Comparison of ENCODE assay signal across 8 cellular contexts in genomic region chr14:49861923-49862673, GRCh38. TPM values are rescaled to one million over a fixed set of nuclear protein-coding genes. Genes with fewer than 3 reads are reported as not detected.
DNase-seq lines count a peak whose midpoint lies in the region; ATAC-seq and TF ChIP-seq lines count a peak whose summit lies in the region.

No MANE protein-coding gene starts in this region.

- H3K9me3 ChIP-seq in ES-I3 (ENCODE audit: control insufficient read depth, insufficient read depth, low read length) (no peaks in the 10 kb centered on the region), right atrium auricular region (no peaks in the 10 kb centered on the region), psoas muscle (no peaks in the 10 kb centered on the region)

- H3K27ac ChIP-seq in angular gyrus (ENCODE audit: low read depth, low read length) (peak overlapping the region; percentile 98), right atrium auricular region (peak overlapping the region; percentile 96 to 100), psoas muscle (peak overlapping the region; percentile 99), urinary bladder (ENCODE audit: low read depth) (peak overlapping the region; percentile 98)

- H3K27me3 ChIP-seq in right atrium auricular region (no peaks in the 10 kb centered on the region), psoas muscle (ENCODE audit: insufficient read depth in 3 of 3, low read length in 2 of 3) (no peaks in the 10 kb centered on the region)

- peak; percentile 82 for DNase-seq in NCI-H146 (lab: John Stamatoyannopoulos, UW)
- DNase-seq in T-cell, result peak; percentile 70 to 91 (median 82)
- DNase-seq in right atrium auricular region (ENCODE audit: low spot score), result peak; percentile 94
- peak; percentile 79 to 86 for DNase-seq in psoas muscle

- ATAC-seq in HG02623 (IDR thresholded peaks at IDR 0.05; ENCODE audit: unreplicated experiment), result peak; percentile 17
- peak; percentile 28 to 47 (median 33) for ATAC-seq in T-cell (replicated peaks in 1 of 4)
- peak; percentile 70 to 78 (median 74) for ATAC-seq in psoas muscle

- peak overlapping the region; percentile 64 to 67 for H3K4me3 ChIP-seq in right atrium auricular region
- peak overlapping the region; percentile 90 for H3K4me3 ChIP-seq in psoas muscle
- H3K4me3 ChIP-seq in urinary bladder (ENCODE audit: low read depth, low read length), result peak overlapping the region; percentile 54

- CTCF ChIA-PET in T-cell (lab: Charles Lee), result interaction anchor here (0.6 to 4.9 kb wide), 40 partner anchors 10 to 451 kb away, joined by 3 to 144 read pairs (median 6); partner anchors contain the start of genes NEMF (in 2 of the 2), ARF6 (in 1 of the 2), DMAC2L (in 1 of the 2) and DNAAF2 (in 1 of the 2)

- no peaks in the 10 kb centered on the region for H3K36me3 ChIP-seq in ES-I3 (ENCODE audit: insufficient read depth, low read length)
- H3K36me3 ChIP-seq in right atrium auricular region, result no peaks in the 10 kb centered on the region
- H3K36me3 ChIP-seq in psoas muscle (ENCODE audit: insufficient read depth in 1 of 2, low read depth in 1 of 2), result no peaks in the 10 kb centered on the region
- H3K36me3 ChIP-seq in urinary bladder (ENCODE audit: insufficient read depth), result no peaks in the 10 kb centered on the region

- H3K36me3 Mint-ChIP-seq in T-cell, result no peaks in the 10 kb centered on the region

- no peak overlapping the region for H3K27ac Mint-ChIP-seq in T-cell

- peak; percentile 100 for TF ChIP-seq CTCF in right atrium auricular region (IDR thresholded peaks at IDR 0.05)
- TF ChIP-seq CTCF in psoas muscle (IDR thresholded peaks at IDR 0.05), result peak; percentile 100

- H3K9me3 Mint-ChIP-seq in T-cell, result no peaks in the 10 kb centered on the region

- H3K4me3 Mint-ChIP-seq in T-cell, result no peak overlapping the region

- H3K4me1 ChIP-seq in ES-I3 (ENCODE audit: insufficient read depth, low read length) (no peaks in the 10 kb centered on the region), right atrium auricular region (peaks cover 0 to 27% of the 10 kb centered on the region in 2 donors), psoas muscle (peaks cover 15% of the 10 kb centered on the region), urinary bladder (ENCODE audit: insufficient read depth) (no peaks in the 10 kb centered on the region)

- intact Hi-C loops in psoas muscle (cut with DNase I), result loop anchor here (5.0 to 10.0 kb wide), 3 partner anchors 143 to 670 kb away; partner anchors contain the start of gene MAP4K5 (in 1 of the 2)

- peak overlapping the region; percentile 76 for H3K9ac ChIP-seq in ES-I3 (ENCODE audit: low read depth, low read length)

- peaks cover 0 to 25% (median 14%) of the 10 kb centered on the region in 3 donors for H3K4me1 Mint-ChIP-seq in T-cell

- POLR2A ChIA-PET in T-cell (lab: Charles Lee), result interaction anchor here (0.6 to 3.3 kb wide), 24 partner anchors 9 to 376 kb away, joined by 3 to 33 read pairs (median 4); partner anchors contain the start of genes MGAT2 (in 2 of the 2), NEMF (in 2 of the 2), RPL36AL (in 2 of the 2) and VCPKMT (in 2 of the 2)

- WGBS in psoas muscle, 3 donors, result 0% methylated on average over 29 to 31 of the region's 32 CpGs
- WGBS in urinary bladder, result under 1% methylated on average over 29 of the region's 32 CpGs

- peaks cover 0 to 7% of the 10 kb centered on the region in 2 donors for H3K27me3 Mint-ChIP-seq in T-cell

RNA-seq across cellular contexts. Expression of gene NEMF, which starts 9.5 kb away (rescaled TPM):
- total RNA-seq in T-cell (100 to 1,000 TPM in 1 of 5 donors, 10 to 100 TPM in 4; 73.0 to 106 (median 88.8) TPM), right atrium auricular region (10 to 100 TPM; 43.9 to 45.2 TPM), psoas muscle (10 to 100 TPM; 52.8 to 68.3 (median 57.0) TPM), urinary bladder (171 TPM)
- polyA plus RNA-seq in psoas muscle (10 to 100 TPM; 20.5 to 51.7 (median 20.9) TPM), urinary bladder (32.2 TPM)

RNA-seq across cellular contexts. Expression of gene ARF6, which starts 30.8 kb away (rescaled TPM):
- total RNA-seq in T-cell, result 100 to 1,000 TPM in 1 of 5 donors, 10 to 100 TPM in 4; 72.0 to 111 (median 93.6) TPM
- total RNA-seq in right atrium auricular region, result 10 to 100 TPM; 21.4 to 25.1 TPM
- total RNA-seq in psoas muscle, result 10 to 100 TPM; 19.0 to 37.4 (median 30.6) TPM
- polyA plus RNA-seq in psoas muscle, result 10 to 100 TPM; 19.8 to 43.1 (median 26.9) TPM
- 49.1 TPM for total RNA-seq in urinary bladder
- polyA plus RNA-seq in urinary bladder, result 36.9 TPM

Comparison
In these comparisons a context has a peak if more than half of its experiments do, and no peak if none do; other contexts are left out.
1. Peak in every context shown above with its lines: DNase-seq, ATAC-seq, H3K4me3 ChIP-seq and H3K27ac ChIP-seq.
2. ATAC-seq: peak in every context shown above with its lines; median percentile 74 in psoas muscle; 33 in T-cell; 17 in HG02623.